Comparison of ENCODE assay signal across 2 cellular contexts in genomic region chr1:203573730-203574129, GRCh38.
TF ChIP-seq lines count a peak whose summit lies in the region.

No MANE protein-coding gene starts in this region.

TF ChIP-seq in GM23338, 12 proteins besides CTCF, POLR2A, EP300 and RAD21 (continued from another document):
- no peak for TF ChIP-seq REST (IDR thresholded peaks at IDR 0.05; ENCODE audit: unreplicated experiment)
- TF ChIP-seq JUNB (IDR thresholded peaks at IDR 0.05; ENCODE audit: unreplicated experiment) = no peak
- TF ChIP-seq STAT1 (IDR thresholded peaks at IDR 0.05; ENCODE audit: unreplicated experiment) = no peak
- no peak for TF ChIP-seq ZNF331 (CRISPR knock-in tag; IDR thresholded peaks at IDR 0.05; ENCODE audit: low read depth)
- TF ChIP-seq ZNF462 (CRISPR knock-in tag; IDR thresholded peaks at IDR 0.05) = no peak
- TF ChIP-seq ZNF114 (CRISPR knock-in tag; IDR thresholded peaks at IDR 0.05) = no peak
- TF ChIP-seq POLR2AphosphoS5 (IDR thresholded peaks at IDR 0.05; ENCODE audit: low read depth) = no peak
- no peak for TF ChIP-seq ETS1 (IDR thresholded peaks at IDR 0.05)
- TF ChIP-seq CREB1 (CRISPR knock-in tag; IDR thresholded peaks at IDR 0.05; ENCODE audit: low read depth) = no peak

TF ChIP-seq in WTC11, 78 proteins besides CTCF, POLR2A, EP300 and RAD21 (continued from another document):
- TF ChIP-seq PRDM15 (CRISPR knock-in tag; IDR thresholded peaks at IDR 0.05) = no peak
- no peak for TF ChIP-seq ZNF263 (CRISPR knock-in tag; IDR thresholded peaks at IDR 0.05; ENCODE audit: low read depth)
- no peak for TF ChIP-seq ZNF416 (CRISPR knock-in tag; IDR thresholded peaks at IDR 0.05)
- TF ChIP-seq ZNF532 (CRISPR knock-in tag; IDR thresholded peaks at IDR 0.05; ENCODE audit: borderline replicate concordance) = no peak
